In the genomic region with DNA sequence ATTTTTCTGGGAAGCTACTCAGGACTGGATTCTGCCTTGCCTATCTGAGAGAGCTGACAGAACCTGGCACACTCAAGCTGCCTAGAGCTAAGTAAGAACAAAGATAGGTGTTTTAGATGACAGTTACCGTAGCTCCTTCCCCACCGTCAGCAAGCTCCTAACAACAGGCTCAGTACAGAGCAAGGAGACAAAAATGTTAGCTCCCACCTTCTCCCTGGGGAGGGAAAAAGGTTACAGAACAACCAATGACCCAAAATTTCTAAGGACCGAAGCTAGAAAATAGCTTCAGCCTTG, we compare ENCODE assay signal across 19 cellular contexts.
DNase-seq lines count a peak whose midpoint lies in the region; ATAC-seq, FAIRE-seq and TF ChIP-seq lines count a peak whose summit lies in the region.
"Had no signal": no experiment of that assay in that cellular context is flagged by ENCODE, and none has a peak within 500 bp of the region (broad histone marks: within the 10 kb centered on the region; RNA-seq: fewer than 3 reads in every experiment).

No MANE protein-coding gene starts in this region.

- H2BK20ac ChIP-seq in H1 (ENCODE audit: low read length), result no peak overlapping the region

- H3K4me1 Mint-ChIP-seq in activated CD4-positive, alpha-beta T cell treated with anti-CD3 and anti-CD28 coated beads for 36 hours, result no peaks in the 10 kb centered on the region

- H3K4ac ChIP-seq in H1 (replicated peaks; ENCODE audit: insufficient read length, low read depth, low read length), result no peak overlapping the region
- H3K4ac ChIP-seq in mesendoderm (ENCODE audit: low read depth, low read length), result no peak overlapping the region

- H3K9me3 ChIP-seq in HUES64 (ENCODE audit: insufficient read depth, low read depth, low read length) (no peaks in the 10 kb centered on the region), H1 (ENCODE audit: insufficient read depth in 2 of 2, low read depth in 1 of 2, low read length in 1 of 2) (no peaks in the 10 kb centered on the region), tibial artery (no peaks in the 10 kb centered on the region), pancreas (no peaks in the 10 kb centered on the region)
- H3K9me3 ChIP-seq: A549, Caco-2 had no signal

- H2AFZ ChIP-seq in H1 (ENCODE audit: low read length), result peak overlapping the region; percentile 85; the same call in 1 of the 2 replicates

- no peak for TF ChIP-seq POLR2A in H1 (IDR thresholded peaks at IDR 0.05; ENCODE audit: control extremely low read depth in 1 of 2, low read depth in 2 of 2, low read length in 2 of 2)

- H3K9ac ChIP-seq in HUES64 (ENCODE audit: low read depth, low read length) (no peak overlapping the region; the same call in 1 of the 2 replicates), H1 (replicated peaks in 1 of 4; ENCODE audit: extremely low read depth in 1 of 4, low read depth in 3 of 4, low read length in 3 of 4) (no peak overlapping the region), mesendoderm (ENCODE audit: low read length) (peak overlapping the region; percentile 25)

- FAIRE-seq in H1 (lab: Jason Lieb, UNC), result no peak
- FAIRE-seq in pancreas (lab: Jason Lieb, UNC), result no peak
- FAIRE-seq: A549, D721Med, GM12892, GM18507, HTR-8/SVneo had no signal

- no peak overlapping the region; the same call in 1 of the 2 replicates for H3K18ac ChIP-seq in H1 (ENCODE audit: extremely low read depth, low read length)
- H3K18ac ChIP-seq in mesendoderm (ENCODE audit: low read length), result peak overlapping the region; percentile 76

- no peaks in the 10 kb centered on the region for H3K27me3 Mint-ChIP-seq in activated CD4-positive, alpha-beta T cell treated with anti-CD3 and anti-CD28 coated beads for 36 hours
- H3K27me3 Mint-ChIP-seq: CD4-positive, alpha-beta T cell had no signal

- H4K20me1 ChIP-seq in H1 (replicated peaks in 1 of 2; ENCODE audit: control insufficient read depth in 1 of 2, insufficient read depth in 2 of 2, low read length in 2 of 2), result no peaks in the 10 kb centered on the region

- H2AK5ac ChIP-seq in H1 (ENCODE audit: low read depth, low read length), result no peak overlapping the region
- H2AK5ac ChIP-seq in mesendoderm (ENCODE audit: low read length), result peak overlapping the region; percentile 73

- no peak overlapping the region for H3K27ac Mint-ChIP-seq in activated CD4-positive, alpha-beta T cell treated with anti-CD3 and anti-CD28 coated beads for 36 hours
- H3K27ac Mint-ChIP-seq: CD4-positive, alpha-beta T cell had no signal

- CTCF ChIA-PET in H1 (lab: Charles Lee; ENCODE audit: partially characterized antibody), result interaction anchor here (1.0 kb wide), 1 partner anchor 16 kb away, joined by 3 read pairs; no protein-coding TSS in a partner anchor
- CTCF ChIA-PET in activated CD4-positive, alpha-beta T cell treated with anti-CD3 and anti-CD28 coated beads for 36 hours (lab: Charles Lee), result no interaction called here

- H4K8ac ChIP-seq in H1 (ENCODE audit: extremely low read depth, insufficient read depth, low read length) (no peak overlapping the region), mesendoderm (ENCODE audit: low read depth, low read length) (no peak overlapping the region)

- no peak overlapping the region for H3K4me3 Mint-ChIP-seq in activated CD4-positive, alpha-beta T cell treated with anti-CD3 and anti-CD28 coated beads for 36 hours
- H3K4me3 Mint-ChIP-seq: CD4-positive, alpha-beta T cell had no signal

- no peak for TF ChIP-seq CTCF in H1 (IDR thresholded peaks at IDR 0.05; ENCODE audit: control extremely low read depth in 1 of 3, insufficient read depth in 1 of 3, low read depth in 1 of 3, low read length in 3 of 3)
- no peak for TF ChIP-seq CTCF in tibial artery (IDR thresholded peaks at IDR 0.05)
- TF ChIP-seq CTCF in pancreas (IDR thresholded peaks at IDR 0.05), result no peak

- no peak overlapping the region for H4K91ac ChIP-seq in H1 (replicated peaks; ENCODE audit: insufficient read length, low read length)

- TF ChIP-seq EP300 in H1 (IDR thresholded peaks at IDR 0.05; ENCODE audit: borderline replicate concordance in 1 of 2, low read depth in 2 of 2, low read length in 2 of 2), result no peak

- no peak overlapping the region for H2BK5ac ChIP-seq in H1 (ENCODE audit: low read depth, low read length)
- H2BK5ac ChIP-seq in mesendoderm (ENCODE audit: low read length), result peak overlapping the region; percentile 98

- H2BK120ac ChIP-seq in H1 (replicated peaks; ENCODE audit: low read depth, low read length) (no peak overlapping the region), mesendoderm (ENCODE audit: low read depth, low read length) (peak overlapping the region; percentile 51)

- H4K5ac ChIP-seq in H1 (ENCODE audit: insufficient read length, low read depth, low read length), result no peak overlapping the region
- peak overlapping the region; percentile 61 for H4K5ac ChIP-seq in mesendoderm (ENCODE audit: low read length)

- POLR2A ChIA-PET in H1 (lab: Charles Lee; ENCODE audit: partially characterized antibody), result no interaction called here
- POLR2A ChIA-PET in activated CD4-positive, alpha-beta T cell treated with anti-CD3 and anti-CD28 coated beads for 36 hours (lab: Charles Lee), result no interaction called here

- H2BK12ac ChIP-seq in H1 (ENCODE audit: low read depth, low read length), result peak overlapping the region; percentile 75

- peaks cover 5% of the 10 kb centered on the region for H3K9me3 Mint-ChIP-seq in activated CD4-positive, alpha-beta T cell treated with anti-CD3 and anti-CD28 coated beads for 36 hours (ENCODE audit: low read depth)

- no peaks in the 10 kb centered on the region for H3K23me2 ChIP-seq in H1 (ENCODE audit: low read depth, low read length)

- H3K79me2 ChIP-seq in H1 (ENCODE audit: control insufficient read depth in 1 of 2, insufficient read depth in 2 of 2, low read length in 2 of 2) (no peaks in the 10 kb centered on the region), mesendoderm (ENCODE audit: control insufficient read depth, insufficient read depth, low read length) (no peaks in the 10 kb centered on the region)

- H3K4me2 ChIP-seq in H1 (ENCODE audit: insufficient read depth in 1 of 2, low read depth in 2 of 2, low read length in 2 of 2) (peak overlapping the region in 1 of 2 experiments; percentile 32; a peak in 1 of 4 replicates), mesendoderm (ENCODE audit: low read length) (no peak overlapping the region)
- H3K4me2 ChIP-seq: A549 had no signal

- peak overlapping the region; percentile 47 for H3K27ac ChIP-seq in HUES64 (ENCODE audit: low read depth, low read length)
- no peak overlapping the region for H3K27ac ChIP-seq in H1 (ENCODE audit: low read depth, low read length)
- H3K27ac ChIP-seq in mesendoderm (ENCODE audit: low read depth, low read length), result peak overlapping the region; percentile 76
- no peak overlapping the region for H3K27ac ChIP-seq in tibial artery
- no peak overlapping the region for H3K27ac ChIP-seq in pancreas
- H3K27ac ChIP-seq: 22Rv1, A549, C4-2B had no signal

- DNase-seq in ELF-1 (ENCODE audit: low read depth, low spot score) (peak; percentile 2), H1 (ENCODE audit: low read depth in 1 of 2, low spot score in 2 of 2) (no peak), mesendoderm (no peak), tibial artery (no peak), pancreas (no peak)
- DNase-seq in activated CD4-positive, alpha-beta T cell treated with anti-CD3 and anti-CD28 coated beads for 36 hours, result no peak
- DNase-seq: AML-193; Caco-2; CD4-positive, alpha-beta T cell; GDM1; HCEC 1CT had no signal

- no peaks in the 10 kb centered on the region for H3K36me3 Mint-ChIP-seq in activated CD4-positive, alpha-beta T cell treated with anti-CD3 and anti-CD28 coated beads for 36 hours (ENCODE audit: low read depth)

- H3K14ac ChIP-seq in H1 (ENCODE audit: insufficient read length), result no peak overlapping the region

- H3K27me3 ChIP-seq in HUES64 (ENCODE audit: insufficient read depth, low read length) (no peaks in the 10 kb centered on the region), H1 (replicated peaks in 1 of 4; ENCODE audit: control insufficient read depth in 3 of 4, extremely low read depth in 1 of 4, insufficient read depth in 3 of 4, low read length in 3 of 4) (no peaks in the 10 kb centered on the region), mesendoderm (ENCODE audit: insufficient read depth, low read length, poor library complexity) (no peaks in the 10 kb centered on the region), tibial artery (no peaks in the 10 kb centered on the region), pancreas (no peaks in the 10 kb centered on the region)

- H3K4me1 ChIP-seq in HUES64 (ENCODE audit: insufficient read depth, low read length), result peaks cover 15% of the 10 kb centered on the region
- peaks cover 0 to 6% (median 3%) of the 10 kb centered on the region in 4 experiments; a peak in 2 of 7 replicates for H3K4me1 ChIP-seq in H1 (replicated peaks in 1 of 4; ENCODE audit: control insufficient read depth in 3 of 4, insufficient read depth in 4 of 4, low read length in 3 of 4)
- H3K4me1 ChIP-seq in mesendoderm (ENCODE audit: control insufficient read depth, low read depth, low read length), result peaks cover 7% of the 10 kb centered on the region
- H3K4me1 ChIP-seq in tibial artery, result no peaks in the 10 kb centered on the region
- H3K4me1 ChIP-seq in pancreas, result no peaks in the 10 kb centered on the region
- H3K4me1 ChIP-seq: A549, Caco-2 had no signal

- no peak overlapping the region for H3K4me3 ChIP-seq in HUES64 (ENCODE audit: low read length)
- H3K4me3 ChIP-seq in H1 (ENCODE audit: extremely low read depth in 1 of 4, insufficient read depth in 2 of 4, low read depth in 3 of 4, low read length in 4 of 4), result peak overlapping the region in 1 of 4 experiments; percentile 5; a peak in 1 of 8 replicates
- H3K4me3 ChIP-seq in mesendoderm (ENCODE audit: low read length), result no peak overlapping the region
- H3K4me3 ChIP-seq in tibial artery, result no peak overlapping the region
- no peak overlapping the region for H3K4me3 ChIP-seq in pancreas
- H3K4me3 ChIP-seq: A549 had no signal

- 89% methylated on average over 3 of the region's 3 CpGs for WGBS in HUES64
- 80% methylated on average over 3 of the region's 3 CpGs; no CpG with 5 or more reads in 1 of the 2 experiments for WGBS in H1 (ENCODE audit: extremely low coverage in 1 of 2, insufficient coverage in 1 of 2, insufficient read length in 1 of 2, insufficient replicate concordance in 2 of 2, low coverage in 1 of 2, low lambda C conversion rate in 2 of 2, missing lambda C conversion rate in 1 of 2), 2 experiments
- no CpG with 5 or more reads among the region's 3 CpGs for WGBS in mesendoderm (ENCODE audit: extremely low coverage, insufficient coverage, low lambda C conversion rate)
- WGBS in pancreas, 2 donors, result 92 to 98% methylated on average over 3 of the region's 3 CpGs

- H3K79me1 ChIP-seq in H1 (ENCODE audit: low read depth, low read length) (no peaks in the 10 kb centered on the region), mesendoderm (ENCODE audit: low read length) (no peaks in the 10 kb centered on the region)

- ATAC-seq in pancreas, result no peak
- ATAC-seq in activated CD4-positive, alpha-beta T cell treated with anti-CD3 and anti-CD28 coated beads for 36 hours, result no peak
- ATAC-seq: A549 had no signal

- no peak overlapping the region for H3K56ac ChIP-seq in H1 (replicated peaks; ENCODE audit: insufficient read length, low read depth, low read length)
- H3K56ac ChIP-seq in mesendoderm (ENCODE audit: low read length), result peak overlapping the region; percentile 79

- no peak for TF ChIP-seq RAD21 in H1 (IDR thresholded peaks at IDR 0.05 in 1 of 2, conservative IDR thresholded peaks at IDR 0.05 in 1 of 2; ENCODE audit: low read depth in 2 of 2, low read length in 2 of 2)

- H2BK15ac ChIP-seq in H1 (ENCODE audit: low read length) (no peak overlapping the region), mesendoderm (replicated peaks; ENCODE audit: low read depth) (no peak overlapping the region)

- H3K36me3 ChIP-seq in HUES64 (ENCODE audit: insufficient read depth, low read length) (no peaks in the 10 kb centered on the region), H1 (ENCODE audit: control insufficient read depth in 2 of 4, insufficient read depth in 4 of 4, low read length in 3 of 4) (no peaks in the 10 kb centered on the region), mesendoderm (ENCODE audit: control insufficient read depth, insufficient read depth, low read length) (no peaks in the 10 kb centered on the region), tibial artery (no peaks in the 10 kb centered on the region), pancreas (no peaks in the 10 kb centered on the region)

- intact Hi-C loops in tibial artery (cut with DNase I; ENCODE audit: low total_unique reads), result no loop called here
- intact Hi-C loops in pancreas (cut with DNase I), result no loop called here
- intact Hi-C loops in activated CD4-positive, alpha-beta T cell treated with anti-CD3 and anti-CD28 coated beads for 36 hours (cut with DNase I, micrococcal nuclease), result no loop called here

- H3K23ac ChIP-seq in H1 (ENCODE audit: insufficient read length) (no peak overlapping the region), mesendoderm (ENCODE audit: low read length) (no peak overlapping the region)

Comparison
In these comparisons a context has a peak if more than half of its experiments do, and no peak if none do; other contexts are left out.
1. H3K27ac ChIP-seq: peak in HUES64 (single experiment) and mesendoderm (single experiment); none in H1 (single experiment), tibial artery (0 of 2) and pancreas (0 of 4).